In the genomic region with DNA sequence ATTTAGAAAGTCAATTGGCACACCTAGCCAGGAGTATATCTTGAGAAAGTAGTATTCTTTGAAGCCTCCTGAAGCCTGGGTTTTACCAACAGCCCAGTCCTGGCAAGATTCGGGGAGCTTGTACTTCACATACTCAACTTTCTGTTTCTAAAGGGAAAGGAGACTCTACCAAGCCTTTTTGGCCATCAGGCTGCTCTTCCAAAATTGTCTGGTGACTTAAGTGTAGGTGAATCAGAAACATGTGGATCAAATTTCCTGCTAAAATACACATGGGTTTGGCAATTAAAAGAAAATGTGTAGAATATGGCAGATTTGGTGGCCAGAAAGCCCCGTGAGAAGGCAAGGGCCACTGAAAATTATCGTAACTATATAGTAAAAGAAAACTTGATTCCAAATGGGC, we compare ENCODE assay signal across 17 cellular contexts. TPM values are rescaled to one million over a fixed set of nuclear protein-coding genes. Genes with fewer than 3 reads are reported as not detected.
DNase-seq lines count a peak whose midpoint lies in the region; ATAC-seq and TF ChIP-seq lines count a peak whose summit lies in the region.
"Had no signal": no experiment of that assay in that cellular context is flagged by ENCODE, and none has a peak within 500 bp of the region (broad histone marks: within the 10 kb centered on the region; RNA-seq: fewer than 3 reads in every experiment).

No MANE protein-coding gene starts in this region.

- TF ChIP-seq CTCF in SK-N-SH (IDR thresholded peaks at IDR 0.05) = no peak
- no peak for TF ChIP-seq CTCF in fibroblast of the aortic adventitia (IDR thresholded peaks at IDR 0.05; ENCODE audit: insufficient read depth, low read length)

- H3K36me3 ChIP-seq in SK-N-SH (replicated peaks in 1 of 2; ENCODE audit: control insufficient read depth in 1 of 2, insufficient read depth in 2 of 2, low read length in 1 of 2) (no peaks in the 10 kb centered on the region), HAP-1 (replicated peaks) (no peaks in the 10 kb centered on the region)
- H3K36me3 ChIP-seq: MG63 had no signal

- no peak overlapping the region; the same call in 1 of the 2 replicates for H3K4me2 ChIP-seq in SK-N-SH
- H3K4me2 ChIP-seq: GM23338, KMS-11 had no signal

- ATAC-seq in SK-N-SH treated with all-trans-retinoic acid at 6 μM for 48 hours (no peak), HG03520 (IDR thresholded peaks at IDR 0.05; ENCODE audit: unreplicated experiment) (no peak)
- ATAC-seq: GM23338, HepG2 had no signal

- H3K9me3 ChIP-seq in SK-N-SH (no peaks in the 10 kb centered on the region), HAP-1 (no peaks in the 10 kb centered on the region; the same call in 1 of the 2 replicates)
- H3K9me3 ChIP-seq: MG63 had no signal

- H3F3A ChIP-seq in SK-N-SH (replicated peaks; ENCODE audit: insufficient read depth) = peaks cover 47% of the 10 kb centered on the region

- H3K4me3 ChIP-seq in SK-N-SH (ENCODE audit: low read depth in 2 of 2, low read length in 1 of 2) = no peak overlapping the region
- H3K4me3 ChIP-seq in fibroblast of the aortic adventitia (ENCODE audit: low read depth, low read length) = no peak overlapping the region
- H3K4me3 ChIP-seq in HAP-1 = no peak overlapping the region
- H3K4me3 ChIP-seq: GM23338, MG63 had no signal

- H3K9ac ChIP-seq in SK-N-SH = peak overlapping the region; percentile 18; the same call in 1 of the 2 replicates
- H3K9ac ChIP-seq: KMS-11 had no signal

- WGBS in SK-N-SH (ENCODE audit: low lambda C conversion rate) = 65% methylated on average over 3 of the region's 3 CpGs

- no peaks in the 10 kb centered on the region for H3K36me3 Mint-ChIP-seq in activated T-helper 2 cell treated with anti-CD3 and anti-CD28 coated beads, Interferon-gamma antibody, Interleukin-2, Interleukin-4, amounts not matched to agents 10 μg/mL and 5 μg/mL and 100 μg/mL, durations not matched to agents 14 hours and 24 hours and 36 hours (ENCODE audit: low read depth)

- in situ Hi-C loops in HAP-1 (cut with MboI; ENCODE audit: low sequenced_read_pairs) = no loop called here

- POLR2A ChIA-PET in SK-N-SH (lab: Yijun Ruan, JAX) = no interaction called here

- no peak overlapping the region for H2AFZ ChIP-seq in SK-N-SH (ENCODE audit: low read depth)
- H2AFZ ChIP-seq: GM23338 had no signal

- H3K27ac Mint-ChIP-seq in activated T-helper 2 cell treated with anti-CD3 and anti-CD28 coated beads, Interferon-gamma antibody, Interleukin-2, Interleukin-4, amounts not matched to agents 10 μg/mL and 5 μg/mL and 100 μg/mL, durations not matched to agents 14 hours and 24 hours and 36 hours = no peak overlapping the region
- H3K27ac Mint-ChIP-seq: GM23338 had no signal

- no peaks in the 10 kb centered on the region for H3K9me2 ChIP-seq in SK-N-SH

- TF ChIP-seq EP300 in SK-N-SH (IDR thresholded peaks at IDR 0.05; ENCODE audit: borderline replicate concordance in 1 of 2, low read depth in 1 of 2, low read length in 1 of 2) = no peak

- H3K79me2 ChIP-seq in SK-N-SH (ENCODE audit: insufficient read depth) = no peaks in the 10 kb centered on the region

- peaks cover 28% of the 10 kb centered on the region for H3K27me3 Mint-ChIP-seq in activated T-helper 2 cell treated with anti-CD3 and anti-CD28 coated beads, Interferon-gamma antibody, Interleukin-2, Interleukin-4, amounts not matched to agents 10 μg/mL and 5 μg/mL and 100 μg/mL, durations not matched to agents 14 hours and 24 hours and 36 hours (ENCODE audit: low read depth)

- CTCF ChIA-PET in SK-N-SH (lab: Yijun Ruan, JAX) = no interaction called here

- no peaks in the 10 kb centered on the region for H3K4me1 Mint-ChIP-seq in activated T-helper 2 cell treated with anti-CD3 and anti-CD28 coated beads, Interferon-gamma antibody, Interleukin-2, Interleukin-4, amounts not matched to agents 10 μg/mL and 5 μg/mL and 100 μg/mL, durations not matched to agents 14 hours and 24 hours and 36 hours (ENCODE audit: low read depth)

- H3K27me3 ChIP-seq in SK-N-SH (ENCODE audit: insufficient read depth) (no peaks in the 10 kb centered on the region), HAP-1 (ENCODE audit: low read depth) (peaks cover 8% of the 10 kb centered on the region; the same call in 1 of the 2 replicates)
- H3K27me3 ChIP-seq: MG63 had no signal

- no peaks in the 10 kb centered on the region for H3K9me3 Mint-ChIP-seq in activated T-helper 2 cell treated with anti-CD3 and anti-CD28 coated beads, Interferon-gamma antibody, Interleukin-2, Interleukin-4, amounts not matched to agents 10 μg/mL and 5 μg/mL and 100 μg/mL, durations not matched to agents 14 hours and 24 hours and 36 hours

- intact Hi-C loops in activated T-helper 2 cell treated with anti-CD3 and anti-CD28 coated beads, Interferon-gamma antibody, Interleukin-2, Interleukin-4, amounts not matched to agents 10 μg/mL and 5 μg/mL and 100 μg/mL, durations not matched to agents 14 hours and 24 hours and 36 hours (cut with micrococcal nuclease) = no loop called here

- H3K4me1 ChIP-seq in SK-N-SH (ENCODE audit: control insufficient read depth in 1 of 2, insufficient read depth in 2 of 2, low read depth in 1 of 2, low read length in 1 of 2) = peaks cover 0 to 22% of the 10 kb centered on the region in 2 experiments; a peak in 3 of 4 replicates
- no peaks in the 10 kb centered on the region; the same call in 1 of the 2 replicates for H3K4me1 ChIP-seq in HAP-1

- TF ChIP-seq RAD21 in SK-N-SH (IDR thresholded peaks at IDR 0.05; ENCODE audit: low read length) = no peak

- H4K20me1 ChIP-seq in SK-N-SH (ENCODE audit: insufficient read depth) = no peaks in the 10 kb centered on the region

- no peak for DNase-seq in SK-N-SH
- DNase-seq in RPMI7951 (ENCODE audit: low read depth) = peak; percentile 72
- DNase-seq in fibroblast of the aortic adventitia (ENCODE audit: low read depth) = peak; percentile 38
- DNase-seq in activated T-helper 2 cell treated with anti-CD3 and anti-CD28 coated beads, Interferon-gamma antibody, Interleukin-2, Interleukin-4, amounts not matched to agents 10 μg/mL and 5 μg/mL and 100 μg/mL, durations not matched to agents 14 hours and 24 hours and 36 hours (ENCODE audit: low spot score) = no peak
- DNase-seq in HAP-1 (ENCODE audit: low spot score in 2 of 2) = no peak
- DNase-seq in GM19240 (ENCODE audit: insufficient read length, low spot score) = no peak
- DNase-seq: NCI-H1092, NCI-H146, NCI-H2081 treated with DMSO at 0.1 percent for 48 hours, NCI-H510A treated with DMSO at 0.1 percent for 48 hours, SHP77 treated with DMSO at 0.1 percent for 48 hours had no signal

- H3K4me3 Mint-ChIP-seq in activated T-helper 2 cell treated with anti-CD3 and anti-CD28 coated beads, Interferon-gamma antibody, Interleukin-2, Interleukin-4, amounts not matched to agents 10 μg/mL and 5 μg/mL and 100 μg/mL, durations not matched to agents 14 hours and 24 hours and 36 hours (ENCODE audit: low read depth) = no peak overlapping the region
- H3K4me3 Mint-ChIP-seq: GM23338 had no signal

- peak overlapping the region in 1 of 2 experiments; percentile 70; a peak in 2 of 4 replicates for H3K27ac ChIP-seq in SK-N-SH (ENCODE audit: low read depth in 2 of 2, low read length in 1 of 2)
- H3K27ac ChIP-seq: KMS-11 had no signal

TF ChIP-seq in SK-N-SH, 30 proteins besides CTCF, POLR2A, EP300 and RAD21 (continues in another document):
- no peak for TF ChIP-seq NFIC (IDR thresholded peaks at IDR 0.05; ENCODE audit: borderline replicate concordance)
- TF ChIP-seq JUND (IDR thresholded peaks at IDR 0.05) = no peak
- TF ChIP-seq RCOR1 (IDR thresholded peaks at IDR 0.05; ENCODE audit: low read length) = no peak

TF ChIP-seq in SK-N-SH treated with all-trans-retinoic acid at 6 μM for 48 hours, 23 proteins besides CTCF, POLR2A, EP300 and RAD21:
- TF ChIP-seq ARNTL (CRISPR knock-in tag; IDR thresholded peaks at IDR 0.05; ENCODE audit: borderline replicate concordance, low read depth) (no peak), ESRRG (CRISPR knock-in tag; IDR thresholded peaks at IDR 0.05) (no peak), TCF4 (CRISPR knock-in tag; IDR thresholded peaks at IDR 0.05; ENCODE audit: borderline replicate concordance) (no peak), GLIS3 (CRISPR knock-in tag; IDR thresholded peaks at IDR 0.05) (no peak), SNAI2 (CRISPR knock-in tag; IDR thresholded peaks at IDR 0.05) (no peak), ZNF70 (CRISPR knock-in tag; IDR thresholded peaks at IDR 0.05) (no peak)
- TF ChIP-seq, protein P1, sequence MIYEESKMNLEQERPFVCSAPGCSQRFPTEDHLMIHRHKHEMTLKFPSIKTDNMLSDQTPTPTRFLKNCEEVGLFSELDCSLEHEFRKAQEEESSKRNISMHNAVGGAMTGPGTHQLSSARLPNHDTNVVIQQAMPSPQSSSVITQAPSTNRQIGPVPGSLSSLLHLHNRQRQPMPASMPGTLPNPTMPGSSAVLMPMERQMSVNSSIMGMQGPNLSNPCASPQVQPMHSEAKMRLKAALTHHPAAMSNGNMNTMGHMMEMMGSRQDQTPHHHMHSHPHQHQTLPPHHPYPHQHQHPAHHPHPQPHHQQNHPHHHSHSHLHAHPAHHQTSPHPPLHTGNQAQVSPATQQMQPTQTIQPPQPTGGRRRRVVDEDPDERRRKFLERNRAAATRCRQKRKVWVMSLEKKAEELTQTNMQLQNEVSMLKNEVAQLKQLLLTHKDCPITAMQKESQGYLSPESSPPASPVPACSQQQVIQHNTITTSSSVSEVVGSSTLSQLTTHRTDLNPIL (CRISPR knock-in tag; IDR thresholded peaks at IDR 0.05; ENCODE audit: low read depth) = no peak

RNA-seq across cellular contexts. Expression of a gene that starts 15.9 kb away (rescaled TPM):
- 23.9 and 46.4 TPM in 2 replicates for polyA plus RNA-seq in SK-N-SH (2012; rRNA removed)
- 44.0 and 44.4 TPM in 2 replicates for polyA plus RNA-seq in SK-N-SH (2012; cell fraction: cytosol; rRNA removed)
- 9.8 and 32.2 TPM in 2 replicates for polyA plus RNA-seq in SK-N-SH (2012; cell fraction: nucleus; rRNA removed)
- 68.1 and 79.4 TPM in 2 replicates for total RNA-seq in RPMI7951 (2014; rRNA removed; shearing (Covaris generic))
- 25.1 and 181 TPM in 2 replicates for total RNA-seq in fibroblast of the aortic adventitia (ENCODE audit: low replicate concordance)
- 0.23 TPM in 1 of 2 replicates, not detected in the other for total RNA-seq in activated T-helper 2 cell treated with anti-CD3 and anti-CD28 coated beads, Interferon-gamma antibody, Interleukin-2, Interleukin-4, amounts not matched to agents 10 μg/mL and 5 μg/mL and 100 μg/mL, durations not matched to agents 14 hours and 24 hours and 36 hours

Comparison
In these comparisons a context has a peak if more than half of its experiments do, and no peak if none do; other contexts are left out.
1. DNase-seq: peak in RPMI7951 (single experiment) and fibroblast of the aortic adventitia (single experiment); none in SK-N-SH (single experiment), activated T-helper 2 cell treated with anti-CD3 and anti-CD28 coated beads, Interferon-gamma antibody, Interleukin-2, Interleukin-4, amounts not matched to agents 10 μg/mL and 5 μg/mL and 100 μg/mL, durations not matched to agents 14 hours and 24 hours and 36 hours (single experiment), HAP-1 (0 of 2) and GM19240 (single experiment).
2. RNA of a gene that starts 15.9 kb away (total RNA-seq): 25.1 to 181 TPM in fibroblast of the aortic adventitia and 68.1 to 79.4 TPM in RPMI7951; 0.23 TPM in activated T-helper 2 cell treated with anti-CD3 and anti-CD28 coated beads, Interferon-gamma antibody, Interleukin-2, Interleukin-4, amounts not matched to agents 10 μg/mL and 5 μg/mL and 100 μg/mL, durations not matched to agents 14 hours and 24 hours and 36 hours; every median in the first group is over 10 times any median in the second.